Comparison of ENCODE assay signal across 8 cellular contexts in the genomic region with DNA sequence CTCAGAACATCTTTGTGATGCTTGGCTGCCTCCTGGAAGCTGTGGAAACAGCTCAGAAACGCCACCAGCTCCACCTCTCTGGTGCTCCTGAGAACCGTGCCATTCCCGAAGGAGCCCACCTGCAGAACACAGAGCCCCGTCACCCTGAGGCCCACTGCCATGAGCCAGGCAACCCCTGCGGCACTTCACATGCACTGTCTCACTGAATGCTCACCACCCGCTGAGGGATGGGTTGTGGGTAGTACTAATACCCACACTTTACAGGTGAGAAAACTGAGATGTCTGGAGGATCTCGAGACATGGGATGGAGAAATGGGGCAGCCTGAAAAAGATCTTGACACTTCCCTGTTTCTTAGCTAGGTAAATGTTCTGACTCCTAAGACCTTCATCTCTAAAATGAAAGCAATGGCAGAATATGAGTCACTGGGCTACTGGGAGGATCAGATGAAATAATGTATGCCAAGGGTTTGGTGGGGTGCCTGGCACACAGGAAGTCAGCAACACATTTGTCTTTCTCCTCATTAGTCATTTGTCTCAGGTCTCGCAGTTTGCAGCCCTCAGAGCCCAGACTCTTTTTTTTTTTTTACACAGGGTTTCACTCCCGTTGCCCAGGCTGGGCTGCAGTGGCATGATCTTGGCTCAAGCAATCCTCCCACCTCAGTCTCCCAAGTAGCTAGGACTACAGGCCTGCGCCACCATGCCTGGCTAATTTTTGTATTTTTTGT. TPM values are rescaled to one million over a fixed set of nuclear protein-coding genes. Genes with fewer than 3 reads are reported as not detected.
DNase-seq lines count a peak whose midpoint lies in the region; FAIRE-seq and TF ChIP-seq lines count a peak whose summit lies in the region.

No MANE protein-coding gene starts in this region.

- H3K27me3 ChIP-seq in adrenal gland (no peaks in the 10 kb centered on the region), small intestine (ENCODE audit: control insufficient read depth in 2 of 2, insufficient read depth in 2 of 2, low read length in 2 of 2) (no peaks in the 10 kb centered on the region)

- no peak for TF ChIP-seq CTCF in adrenal gland (IDR thresholded peaks at IDR 0.05)

- no peak overlapping the region for H3K4me3 ChIP-seq in adrenal gland
- H3K4me3 ChIP-seq in small intestine (ENCODE audit: low read depth in 1 of 2, low read length in 2 of 2) = no peak overlapping the region

- DNase-seq in GM03348 (ENCODE audit: low spot score) (peak; percentile 26), T follicular helper cell (ENCODE audit: low read depth) (peak; percentile 40), adrenal gland (peak in 5 of 7 donors; percentile 29 to 49 (median 42)), small intestine (peak; percentile 58), HuH-7.5 (ENCODE audit: low spot score) (no peak), GM19239 (ENCODE audit: insufficient read length, low spot score) (no peak), ecto neural progenitor cell (ENCODE audit: low spot score) (no peak)
- no peak for DNase-seq in effector CD8-positive, alpha-beta T cell (lab: John Stamatoyannopoulos, UW)

- no peaks in the 10 kb centered on the region for H3K9me3 ChIP-seq in adrenal gland (replicated peaks in 1 of 3)
- no peaks in the 10 kb centered on the region for H3K9me3 ChIP-seq in small intestine (ENCODE audit: control insufficient read depth, low read depth)

- WGBS in adrenal gland, 4 donors = 64 to 78% (median 74%) methylated on average over 7 to 10 of the region's 10 CpGs
- WGBS in small intestine, 3 donors = 76 to 78% (median 78%) methylated on average over 10 of the region's 10 CpGs

- H3K36me3 ChIP-seq in adrenal gland (replicated peaks in 1 of 2) (no peaks in the 10 kb centered on the region), small intestine (ENCODE audit: control insufficient read depth in 2 of 2, insufficient read depth in 2 of 2, low read length in 2 of 2) (no peaks in the 10 kb centered on the region)

- TF ChIP-seq POLR2A in adrenal gland (IDR thresholded peaks at IDR 0.05) = no peak

- H3K27ac ChIP-seq in adrenal gland (no peak overlapping the region), small intestine (ENCODE audit: low read depth in 1 of 2, low read length in 1 of 2) (peak overlapping the region; percentile 28 to 53)

- intact Hi-C loops in adrenal gland (cut with DNase I) = no loop called here

- no peak for FAIRE-seq in small intestine (lab: Jason Lieb, UNC)
- FAIRE-seq in GM19239 (lab: Jason Lieb, UNC) = no peak

- H3K4me1 ChIP-seq in adrenal gland (replicated peaks in 1 of 2) (peaks cover 0 to 5% of the 10 kb centered on the region in 2 donors), small intestine (ENCODE audit: control insufficient read depth in 2 of 2, insufficient read depth in 1 of 2, low read depth in 1 of 2, low read length in 1 of 2) (peaks cover 0 to 9% of the 10 kb centered on the region in 2 donors)

RNA-seq across cellular contexts. Expression of gene OASL, which starts 5.3 kb away (rescaled TPM):
- total RNA-seq in adrenal gland = 1 to 10 TPM in 1 of 8 donors, under 1 TPM in 6, not detected in 1; 0.28 to 1.1 (median 0.47) TPM
- 1 to 10 TPM in 2 of 3 donors, under 1 TPM in 1; 0.99 to 1.9 (median 1.3) TPM for polyA plus RNA-seq in adrenal gland
- polyA plus RNA-seq in small intestine = 1 to 10 TPM; 1.7 to 3.0 (median 2.2) TPM

RNA-seq across cellular contexts. Expression of gene C12orf43, which starts 17.5 kb away (rescaled TPM):
- total RNA-seq in adrenal gland = 10 to 100 TPM in 7 of 8 donors, 1 to 10 TPM in 1; 8.9 to 19.2 (median 13.4) TPM
- polyA plus RNA-seq in adrenal gland (10 to 100 TPM; 10.9 to 14.6 (median 13.0) TPM), small intestine (10 to 100 TPM in 1 of 3 donors, 1 to 10 TPM in 2; 4.5 to 11.4 (median 5.1) TPM)

RNA-seq across cellular contexts. Expression of gene HNF1A, which starts 55.4 kb away (rescaled TPM):
- total RNA-seq in adrenal gland = under 1 TPM in 1 of 8 donors, not detected in 7; 0.08 TPM
- polyA plus RNA-seq in adrenal gland (under 1 TPM in 1 of 3 donors, not detected in 2; 0.03 TPM), small intestine (10 to 100 TPM; 23.0 to 42.3 (median 32.2) TPM)

Comparison
In these comparisons a context has a peak if more than half of its experiments do, and no peak if none do; other contexts are left out.
1. DNase-seq: peak in GM03348 (single experiment), T follicular helper cell (single experiment), adrenal gland (5 of 7) and small intestine (single experiment); none in HuH-7.5 (single experiment), effector CD8-positive, alpha-beta T cell (single experiment), GM19239 (single experiment) and ecto neural progenitor cell (single experiment).
2. H3K27ac ChIP-seq: peak in small intestine (2 of 2); none in adrenal gland (0 of 5).
3. RNA of gene HNF1A, which starts 55.4 kb away (polyA plus RNA-seq): 23.0 to 42.3 TPM in small intestine; 0.03 TPM in adrenal gland; every median in the first group is over 10 times any median in the second.